ENCODE assay signal across 11 cellular contexts in genomic region chr3:5095879-5096278, GRCh38. TPM values are rescaled to one million over a fixed set of nuclear protein-coding genes. Genes with fewer than 3 reads are reported as not detected.
DNase-seq lines count a peak whose midpoint lies in the region; ATAC-seq and TF ChIP-seq lines count a peak whose summit lies in the region.
"Had no signal": no experiment of that assay in that cellular context is flagged by ENCODE, and none has a peak within 500 bp of the region (broad histone marks: within the 10 kb centered on the region; RNA-seq: fewer than 3 reads in every experiment).

No MANE protein-coding gene starts in this region.

- H3K27me3 Mint-ChIP-seq in nephron (ENCODE audit: low read depth) = peaks cover 42% of the 10 kb centered on the region

- peak overlapping the region; percentile 32 to 43 for H3K4me3 ChIP-seq in gastroesophageal sphincter
- H3K4me3 ChIP-seq in aorta (ENCODE audit: low read length in 2 of 2) = no peak overlapping the region
- H3K4me3 ChIP-seq: body of pancreas had no signal

- TF ChIP-seq POLR2A in gastroesophageal sphincter (IDR thresholded peaks at IDR 0.05) = no peak

- H3K27me3 ChIP-seq in gastroesophageal sphincter = peaks cover 10% of the 10 kb centered on the region
- no peaks in the 10 kb centered on the region for H3K27me3 ChIP-seq in aorta (ENCODE audit: control insufficient read depth in 1 of 2, insufficient read depth in 2 of 2, low read length in 1 of 2)
- H3K27me3 ChIP-seq: body of pancreas had no signal

- peak; percentile 57 for ATAC-seq in gastroesophageal sphincter
- ATAC-seq in aorta (ENCODE audit: low FRiP score) = peak; percentile 54
- no peak for ATAC-seq in GM21526 (IDR thresholded peaks at IDR 0.05; ENCODE audit: low FRiP score, unreplicated experiment)
- ATAC-seq: body of pancreas had no signal

- H3K36me3 ChIP-seq in gastroesophageal sphincter (no peaks in the 10 kb centered on the region), aorta (ENCODE audit: control insufficient read depth in 1 of 2, insufficient read depth in 2 of 2, low read length in 1 of 2) (no peaks in the 10 kb centered on the region)
- H3K36me3 ChIP-seq: neutrophil had no signal

- H3K27ac ChIP-seq in gastroesophageal sphincter (peak overlapping the region in 2 of 4 donors; percentile 57 to 62), aorta (ENCODE audit: low read depth in 1 of 2, low read length in 2 of 2) (no peak overlapping the region)
- H3K27ac ChIP-seq: body of pancreas, C4-2B, neutrophil had no signal

- intact Hi-C loops in aorta (cut with DNase I) = no loop called here

- H3K4me1 Mint-ChIP-seq in nephron = peaks cover 18% of the 10 kb centered on the region

- peaks cover 2% of the 10 kb centered on the region for H3K9me3 Mint-ChIP-seq in nephron

- H3K36me3 Mint-ChIP-seq in nephron (ENCODE audit: low read depth) = no peaks in the 10 kb centered on the region

- H3K9me3 ChIP-seq in gastroesophageal sphincter (no peaks in the 10 kb centered on the region), aorta (ENCODE audit: control insufficient read depth, low read length) (no peaks in the 10 kb centered on the region)
- H3K9me3 ChIP-seq: body of pancreas, neutrophil had no signal

- H3K27ac Mint-ChIP-seq in nephron = peak overlapping the region; percentile 24 to 82 (median 81)

- no peak for TF ChIP-seq EP300 in gastroesophageal sphincter (IDR thresholded peaks at IDR 0.05)

- DNase-seq in stimulated activated CD4-positive, alpha-beta T cell treated with anti-CD3 and anti-CD28 coated beads, Interleukin-15, amount 100 ng/mL, for 24 hours = peak; percentile 23
- DNase-seq in stimulated activated CD4-positive, alpha-beta T cell treated with anti-CD3 and anti-CD28 coated beads, Interleukin-4, amount 100 ng/mL, for 24 hours = no peak
- DNase-seq in aorta (no peak), GM19240 (ENCODE audit: insufficient read length, low spot score) (no peak), RKO (ENCODE audit: low spot score) (no peak)
- DNase-seq: body of pancreas had no signal

- 0 to 3% methylated on average over 8 to 9 of the region's 33 CpGs for WGBS in gastroesophageal sphincter (ENCODE audit: low coverage in 1 of 2), 2 donors
- 2 to 3% methylated on average over 33 of the region's 33 CpGs for WGBS in aorta, 2 donors

- peak in 2 of 4 experiments; percentile 17 to 31 for TF ChIP-seq CTCF in gastroesophageal sphincter (IDR thresholded peaks at IDR 0.05)
- peak; percentile 46 to 56 (median 50) for TF ChIP-seq CTCF in nephron (IDR thresholded peaks at IDR 0.05; ENCODE audit: unreplicated experiment in 3 of 3)

- peak overlapping the region; percentile 48 to 71 (median 66) for H3K4me3 Mint-ChIP-seq in nephron

- H3K4me1 ChIP-seq in gastroesophageal sphincter = peaks cover 0 to 14% (median 5%) of the 10 kb centered on the region in 3 donors
- H3K4me1 ChIP-seq in aorta (ENCODE audit: control insufficient read depth in 1 of 2, insufficient read depth in 2 of 2, low read length in 2 of 2) = no peaks in the 10 kb centered on the region
- H3K4me1 ChIP-seq: body of pancreas had no signal

RNA-seq across cellular contexts. Expression of gene ARL8B, which starts 26.2 kb away (rescaled TPM):
- total RNA-seq in gastroesophageal sphincter (10 to 100 TPM; 41.5 to 59.9 (median 50.9) TPM), aorta (10 to 100 TPM; 56.0 to 61.3 TPM)
- 10 to 100 TPM; 44.1 to 53.6 TPM for polyA plus RNA-seq in aorta

Comparison
In these comparisons a context has a peak if more than half of its experiments do, and no peak if none do; other contexts are left out.
1. H3K4me3 ChIP-seq: peak in gastroesophageal sphincter (2 of 2); none in aorta (0 of 2).